1 cellular context compared by ENCODE assay signal in genomic region chr11:2940166-2940929, GRCh38.
TF ChIP-seq lines count a peak whose summit lies in the region.

No MANE protein-coding gene starts in this region.

TF ChIP-seq in HepG2, 621 proteins besides CTCF, POLR2A, EP300 and RAD21 (continued from another document and continues in another):
- TF ChIP-seq PAXIP1 (CRISPR knock-in tag; conservative IDR thresholded peaks at IDR 0.05) (no peak), ZNF674 (CRISPR knock-in tag; IDR thresholded peaks at IDR 0.05; ENCODE audit: low read depth) (no peak), ETV6 (CRISPR knock-in tag; conservative IDR thresholded peaks at IDR 0.05) (no peak), IKZF1 (IDR thresholded peaks at IDR 0.05) (no peak), HOXD1 (CRISPR knock-in tag; IDR thresholded peaks at IDR 0.05) (no peak), UBTF (CRISPR knock-in tag; IDR thresholded peaks at IDR 0.05) (no peak), MAZ (IDR thresholded peaks at IDR 0.05; ENCODE audit: borderline replicate concordance, low read depth, low read length) (no peak), MAZ (CRISPR knock-in tag; IDR thresholded peaks at IDR 0.05; ENCODE audit: low read depth) (no peak), SIX4 (CRISPR knock-in tag; IDR thresholded peaks at IDR 0.05) (no peak), ARHGAP35 (CRISPR knock-in tag; IDR thresholded peaks at IDR 0.05; ENCODE audit: borderline replicate concordance) (no peak), ZBTB25 (CRISPR knock-in tag; IDR thresholded peaks at IDR 0.05) (no peak), ZNF180 (CRISPR knock-in tag; IDR thresholded peaks at IDR 0.05; ENCODE audit: borderline replicate concordance, low read depth) (no peak), ZNF639 (CRISPR knock-in tag; conservative IDR thresholded peaks at IDR 0.05) (no peak), ZNF263 (CRISPR knock-in tag; IDR thresholded peaks at IDR 0.05) (no peak), ZNF337 (CRISPR knock-in tag; IDR thresholded peaks at IDR 0.05; ENCODE audit: borderline replicate concordance, low read depth) (no peak), NONO (IDR thresholded peaks at IDR 0.05) (no peak), NONO (CRISPR knock-in tag; conservative IDR thresholded peaks at IDR 0.05) (no peak; the same call in 1 of the 2 replicates), FOSL2 (CRISPR knock-in tag; IDR thresholded peaks at IDR 0.05) (peak; percentile 70), ZNF326 (CRISPR knock-in tag; IDR thresholded peaks at IDR 0.05; ENCODE audit: borderline replicate concordance) (peak; percentile 36; the same call in 1 of the 2 replicates), ZNF788 (CRISPR knock-in tag; IDR thresholded peaks at IDR 0.05; ENCODE audit: borderline replicate concordance) (no peak), THAP8 (CRISPR knock-in tag; IDR thresholded peaks at IDR 0.05; ENCODE audit: borderline replicate concordance) (no peak), ZNF33A (CRISPR knock-in tag; IDR thresholded peaks at IDR 0.05; ENCODE audit: borderline replicate concordance) (no peak), MYPOP (CRISPR knock-in tag; IDR thresholded peaks at IDR 0.05) (no peak), STAT6 (CRISPR knock-in tag; IDR thresholded peaks at IDR 0.05; ENCODE audit: borderline replicate concordance) (no peak), ZFP82 (CRISPR knock-in tag; IDR thresholded peaks at IDR 0.05; ENCODE audit: borderline replicate concordance) (no peak), PBX2 (CRISPR knock-in tag; IDR thresholded peaks at IDR 0.05) (peak; percentile 32; the same call in 1 of the 2 replicates), AGO2 (optimal IDR thresholded peaks at IDR 0.05; ENCODE audit: low read depth, low read length) (peak; percentile 70), ZUFSP (CRISPR knock-in tag; IDR thresholded peaks at IDR 0.05; ENCODE audit: borderline replicate concordance) (no peak), ZNF816 (CRISPR knock-in tag; IDR thresholded peaks at IDR 0.05; ENCODE audit: borderline replicate concordance) (no peak), ZNF333 (CRISPR knock-in tag; IDR thresholded peaks at IDR 0.05; ENCODE audit: borderline replicate concordance) (no peak), ZNF644 (CRISPR knock-in tag; IDR thresholded peaks at IDR 0.05; ENCODE audit: low read depth) (no peak), YEATS4 (CRISPR knock-in tag; IDR thresholded peaks at IDR 0.05; ENCODE audit: borderline replicate concordance) (no peak), KAT8 (CRISPR knock-in tag; IDR thresholded peaks at IDR 0.05) (no peak), ZBTB7B (CRISPR knock-in tag; IDR thresholded peaks at IDR 0.05) (no peak), ZNF598 (CRISPR knock-in tag; IDR thresholded peaks at IDR 0.05; ENCODE audit: borderline replicate concordance) (0 out of 2 replicates have a peak, but pooled peaks have one; percentile 46)
